Comparison of ENCODE assay signal across 37 cellular contexts in the genomic region with DNA sequence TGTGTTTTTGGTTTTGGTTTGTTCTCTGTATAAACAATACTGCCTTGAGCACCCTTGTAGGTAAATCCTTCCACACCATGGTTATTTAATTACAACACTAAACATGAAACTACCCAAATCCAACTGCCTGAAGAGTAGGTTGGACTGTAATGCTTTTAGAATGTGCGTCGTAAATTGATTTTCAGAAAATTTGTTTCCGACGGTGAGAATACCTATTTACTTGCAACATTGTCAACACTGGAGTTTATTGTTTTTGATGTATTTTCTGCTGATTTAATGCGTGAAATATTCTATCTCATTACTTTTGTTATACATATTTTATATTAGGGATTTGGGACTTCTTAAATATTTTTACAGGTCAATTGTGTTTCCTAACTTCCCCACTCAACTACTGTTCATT. TPM values are rescaled to one million over a fixed set of nuclear protein-coding genes. Genes with fewer than 3 reads are reported as not detected.
"Had no signal": no experiment of that assay in that cellular context is flagged by ENCODE, and none has a peak within 500 bp of the region (broad histone marks: within the 10 kb centered on the region; RNA-seq: fewer than 3 reads in every experiment).

No MANE protein-coding gene starts in this region.

- H3K4me3 ChIP-seq: MG63 had no signal

- DNase-seq: Karpas-422, Kasumi-1, MG63, MM.1S, MV-4-11, NCI-H1048, NCI-H1092, NCI-H1092 treated with DMSO at 0.1 percent for 48 hours, NCI-H1105, NCI-H1105 treated with DMSO at 0.1 percent for 48 hours, NCI-H1417, NCI-H1417 treated with DMSO at 0.1 percent for 48 hours, NCI-H1436, NCI-H1436 treated with DMSO at 0.1 percent for 48 hours, NCI-H146, NCI-H1694, NCI-H1694 treated with DMSO at 0.1 percent for 48 hours, NCI-H187, NCI-H187 treated with DMSO at 0.1 percent for 48 hours, NCI-H1930, NCI-H2029, NCI-H2029 treated with DMSO at 0.1 percent for 48 hours, NCI-H2081, NCI-H2081 treated with DMSO at 0.1 percent for 48 hours, NCI-H2107, NCI-H2171, NCI-H2171 treated with DMSO at 0.1 percent for 48 hours, NCI-H2227 treated with DMSO at 0.1 percent for 48 hours, NCI-H226, NCI-H345, NCI-H446, NCI-H446 treated with DMSO at 0.1 percent for 48 hours, NCI-H510A, NCI-H510A treated with DMSO at 0.1 percent for 48 hours had no signal

- H3K27me3 ChIP-seq: MG63 had no signal

RNA-seq across cellular contexts. Expression of a gene that starts 48.2 kb away (rescaled TPM):
- total RNA-seq: LHCN-M2, MCF 10A, NCI-H460 had no signal
